In the genomic region with DNA sequence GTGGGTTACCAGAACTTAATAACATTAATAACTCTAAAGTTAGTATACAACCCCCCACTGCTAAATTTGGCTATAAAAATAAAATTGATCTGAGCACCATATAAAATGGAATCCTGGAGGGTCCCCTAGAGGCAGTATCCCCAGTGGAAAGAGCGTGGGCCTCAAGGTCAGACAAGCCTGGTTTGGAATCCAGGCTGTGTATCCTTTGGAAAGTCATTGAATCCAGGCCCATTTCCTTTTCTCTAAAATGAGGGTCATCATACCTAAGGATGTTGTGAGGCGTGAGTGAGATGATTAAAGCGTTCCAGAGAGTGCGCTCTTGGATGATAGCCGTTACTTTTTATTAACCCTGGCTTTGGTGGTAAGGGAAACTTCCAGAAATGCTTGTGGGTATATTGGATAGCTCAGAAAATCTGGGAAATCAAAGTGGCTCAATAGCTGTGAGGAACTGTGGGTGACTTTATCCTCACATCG, we compare ENCODE assay signal across 8 cellular contexts. TPM values are rescaled to one million over a fixed set of nuclear protein-coding genes. Genes with fewer than 3 reads are reported as not detected.
DNase-seq lines count a peak whose midpoint lies in the region; ATAC-seq and TF ChIP-seq lines count a peak whose summit lies in the region.
"Had no signal": no experiment of that assay in that cellular context is flagged by ENCODE, and none has a peak within 500 bp of the region (broad histone marks: within the 10 kb centered on the region; RNA-seq: fewer than 3 reads in every experiment).

No MANE protein-coding gene starts in this region.

- H3K27ac Mint-ChIP-seq in activated T-helper 17 cell treated with anti-CD3 and anti-CD28 coated beads, Interleukin-2, amount 50 U/mL, for 72 hours, result peak overlapping the region; percentile 96
- peak overlapping the region; percentile 96 for H3K27ac Mint-ChIP-seq in stimulated activated effector memory CD8-positive, alpha-beta T cell treated with anti-CD3 and anti-CD28 coated beads, Interleukin-12 subunit alpha, Interleukin-12 subunit beta, amount 100 ng/mL, for 72 hours

- peaks cover 29% of the 10 kb centered on the region for H3K4me1 ChIP-seq in HUES64 (ENCODE audit: insufficient read depth, low read length)
- peaks cover 28% of the 10 kb centered on the region for H3K4me1 ChIP-seq in hepatocyte (ENCODE audit: insufficient read depth)

- intact Hi-C loops in head of caudate nucleus (cut with DNase I), result no loop called here

- H3K9me2 ChIP-seq in hepatocyte (replicated peaks; ENCODE audit: insufficient read depth), result no peaks in the 10 kb centered on the region

- H3K79me2 ChIP-seq in hepatocyte, result peaks cover 54% of the 10 kb centered on the region

- peak overlapping the region; percentile 87 for H3K4me2 ChIP-seq in hepatocyte

- 43% methylated on average over 6 of the region's 6 CpGs for WGBS in HUES64
- WGBS in hepatocyte (ENCODE audit: low lambda C conversion rate, missing lambda C conversion rate), result 63% methylated on average over 6 of the region's 6 CpGs

- H3K27me3 ChIP-seq in HUES64 (ENCODE audit: insufficient read depth, low read length) (peaks cover 90% of the 10 kb centered on the region), hepatocyte (no peaks in the 10 kb centered on the region)

- no peak for ATAC-seq in activated T-helper 17 cell treated with anti-CD3 and anti-CD28 coated beads, Interleukin-2, amount 50 U/mL, for 72 hours (replicated peaks)
- no peak for ATAC-seq in stimulated activated effector memory CD8-positive, alpha-beta T cell treated with anti-CD3 and anti-CD28 coated beads, Interleukin-12 subunit alpha, Interleukin-12 subunit beta, amount 100 ng/mL, for 72 hours
- ATAC-seq: stimulated activated naive B cell treated with anti-CD40 and anti-IgM and Interleukin-4, amounts not matched to agents 10 μg/mL and 1 μg/mL and 100 μg/mL, for 72 hours had no signal

- H3K9ac ChIP-seq in HUES64 (ENCODE audit: low read depth, low read length), result no peak overlapping the region

- DNase-seq in hepatocyte (ENCODE audit: low spot score) (no peak), CD1c-positive myeloid dendritic cell (ENCODE audit: extremely low spot score) (no peak), head of caudate nucleus (no peak), SIG-M5 (lab: John Stamatoyannopoulos, UW) (no peak)
- DNase-seq in stimulated activated effector memory CD8-positive, alpha-beta T cell treated with anti-CD3 and anti-CD28 coated beads, Interleukin-12 subunit alpha, Interleukin-12 subunit beta, amount 100 ng/mL, for 72 hours (ENCODE audit: low spot score in 2 of 2), result no peak

- peak; percentile 3 for TF ChIP-seq CTCF in hepatocyte (IDR thresholded peaks at IDR 0.05; ENCODE audit: poor library complexity)

- H3K9me3 ChIP-seq in HUES64 (ENCODE audit: insufficient read depth, low read depth, low read length) (peaks cover 2% of the 10 kb centered on the region; the same call in 1 of the 2 replicates), hepatocyte (ENCODE audit: low read depth) (peaks cover 2% of the 10 kb centered on the region)

- H3K9me3 Mint-ChIP-seq in activated T-helper 17 cell treated with anti-CD3 and anti-CD28 coated beads, Interleukin-2, amount 50 U/mL, for 72 hours, result no peaks in the 10 kb centered on the region
- H3K9me3 Mint-ChIP-seq in stimulated activated effector memory CD8-positive, alpha-beta T cell treated with anti-CD3 and anti-CD28 coated beads, Interleukin-12 subunit alpha, Interleukin-12 subunit beta, amount 100 ng/mL, for 72 hours, result no peaks in the 10 kb centered on the region
- H3K9me3 Mint-ChIP-seq: stimulated activated naive B cell treated with anti-CD40 and anti-IgM and Interleukin-4, amounts not matched to agents 10 μg/mL and 1 μg/mL and 100 μg/mL, for 72 hours had no signal

- H2AFZ ChIP-seq in hepatocyte, result no peak overlapping the region

- peaks cover 30% of the 10 kb centered on the region for H3K36me3 Mint-ChIP-seq in activated T-helper 17 cell treated with anti-CD3 and anti-CD28 coated beads, Interleukin-2, amount 50 U/mL, for 72 hours (ENCODE audit: low read depth)
- H3K36me3 Mint-ChIP-seq in stimulated activated effector memory CD8-positive, alpha-beta T cell treated with anti-CD3 and anti-CD28 coated beads, Interleukin-12 subunit alpha, Interleukin-12 subunit beta, amount 100 ng/mL, for 72 hours, result peaks cover 26% of the 10 kb centered on the region

- no peak overlapping the region for H3K27ac ChIP-seq in HUES64 (ENCODE audit: low read depth, low read length)
- H3K27ac ChIP-seq in hepatocyte, result peak overlapping the region; percentile 97

- H3K27me3 Mint-ChIP-seq in activated T-helper 17 cell treated with anti-CD3 and anti-CD28 coated beads, Interleukin-2, amount 50 U/mL, for 72 hours, result no peaks in the 10 kb centered on the region
- H3K27me3 Mint-ChIP-seq: stimulated activated naive B cell treated with anti-CD40 and anti-IgM and Interleukin-4, amounts not matched to agents 10 μg/mL and 1 μg/mL and 100 μg/mL, for 72 hours had no signal

- H3K4me1 Mint-ChIP-seq in activated T-helper 17 cell treated with anti-CD3 and anti-CD28 coated beads, Interleukin-2, amount 50 U/mL, for 72 hours, result peaks cover 16% of the 10 kb centered on the region
- H3K4me1 Mint-ChIP-seq in stimulated activated effector memory CD8-positive, alpha-beta T cell treated with anti-CD3 and anti-CD28 coated beads, Interleukin-12 subunit alpha, Interleukin-12 subunit beta, amount 100 ng/mL, for 72 hours, result peaks cover 39% of the 10 kb centered on the region

- 0 out of 2 replicates have a peak overlapping the region, but pooled peaks have one; percentile 91 for H3K4me3 ChIP-seq in HUES64 (ENCODE audit: low read length)
- peak overlapping the region; percentile 84 for H3K4me3 ChIP-seq in hepatocyte

- no peaks in the 10 kb centered on the region for H3K36me3 ChIP-seq in HUES64 (ENCODE audit: insufficient read depth, low read length)
- H3K36me3 ChIP-seq in hepatocyte (replicated peaks; ENCODE audit: insufficient read depth, low read depth), result peaks cover 6% of the 10 kb centered on the region

- no peaks in the 10 kb centered on the region for H4K20me1 ChIP-seq in hepatocyte (ENCODE audit: insufficient read depth, poor library complexity, severe bottlenecking)

- H3K4me3 Mint-ChIP-seq in activated T-helper 17 cell treated with anti-CD3 and anti-CD28 coated beads, Interleukin-2, amount 50 U/mL, for 72 hours, result peak overlapping the region; percentile 89
- peak overlapping the region; percentile 92 for H3K4me3 Mint-ChIP-seq in stimulated activated effector memory CD8-positive, alpha-beta T cell treated with anti-CD3 and anti-CD28 coated beads, Interleukin-12 subunit alpha, Interleukin-12 subunit beta, amount 100 ng/mL, for 72 hours

RNA-seq across cellular contexts. Expression of gene ZNF436, which starts 0.7 kb away (rescaled TPM):
- 1.9 TPM for polyA plus RNA-seq in HUES64 (2013, experiment 1 of 2)
- polyA plus RNA-seq in HUES64 (2013, experiment 2 of 2), result 3.0 TPM
- total RNA-seq in activated T-helper 17 cell treated with anti-CD3 and anti-CD28 coated beads, Interleukin-2, amount 50 U/mL, for 72 hours, result 10 to 100 TPM in 1 of 2 donors, 1 to 10 TPM in 1; 4.7 to 10.7 TPM
- total RNA-seq in hepatocyte, result 15.5 and 17.1 TPM in 2 replicates
- polyA plus RNA-seq in hepatocyte, result 4.4 and 7.5 TPM in 2 replicates

RNA-seq across cellular contexts. Expression of gene HNRNPR, which starts 26.2 kb away (rescaled TPM):
- polyA plus RNA-seq in HUES64 (2013, experiment 1 of 2), result 182 TPM
- polyA plus RNA-seq in HUES64 (2013, experiment 2 of 2), result 192 TPM
- 100 to 1,000 TPM; 110 to 193 TPM for total RNA-seq in activated T-helper 17 cell treated with anti-CD3 and anti-CD28 coated beads, Interleukin-2, amount 50 U/mL, for 72 hours
- total RNA-seq in hepatocyte, result 104 and 106 TPM in 2 replicates
- polyA plus RNA-seq in hepatocyte, result 105 and 112 TPM in 2 replicates

RNA-seq across cellular contexts. Expression of gene TCEA3, which starts 54.2 kb away (rescaled TPM):
- polyA plus RNA-seq in HUES64 (2013, experiment 1 of 2), result 0.25 TPM
- 1.0 TPM for polyA plus RNA-seq in HUES64 (2013, experiment 2 of 2)
- total RNA-seq in activated T-helper 17 cell treated with anti-CD3 and anti-CD28 coated beads, Interleukin-2, amount 50 U/mL, for 72 hours, result 10 to 100 TPM in 1 of 2 donors, 1 to 10 TPM in 1; 1.3 to 33.2 TPM
- total RNA-seq in hepatocyte, result 30.2 and 30.8 TPM in 2 replicates
- polyA plus RNA-seq in hepatocyte, result 27.6 and 31.2 TPM in 2 replicates
